ENCODE assay signal across 17 cellular contexts in the genomic region with DNA sequence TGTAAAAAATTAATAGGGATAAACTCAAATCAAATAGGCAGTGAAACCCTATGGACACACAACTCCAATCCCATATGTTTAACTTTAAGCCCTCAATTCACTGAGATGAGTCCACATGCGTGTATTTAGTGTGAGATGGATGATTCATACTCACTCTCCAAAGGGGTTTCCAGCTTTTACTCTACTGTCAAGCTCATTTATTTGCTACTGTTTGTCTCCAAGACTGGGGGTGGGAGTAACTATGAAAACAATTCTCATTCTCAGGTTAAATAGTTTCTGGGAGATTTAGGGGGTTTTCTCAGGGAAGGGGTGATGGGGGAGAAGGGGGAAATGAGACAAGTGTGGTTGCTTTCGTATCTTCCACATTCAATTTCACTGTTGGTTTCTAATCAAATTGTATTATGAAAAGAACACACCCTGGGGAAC. TPM values are rescaled to one million over a fixed set of nuclear protein-coding genes. Genes with fewer than 3 reads are reported as not detected.
A peak's percentile ranks its signal among the peaks of the same experiment; 100 is the strongest.
DNase-seq lines count a peak whose midpoint lies in the region; ATAC-seq and TF ChIP-seq lines count a peak whose summit lies in the region.
"Had no signal": no experiment of that assay in that cellular context is flagged by ENCODE, and none has a peak within 500 bp of the region (broad histone marks: within the 10 kb centered on the region; RNA-seq: fewer than 3 reads in every experiment).

No MANE protein-coding gene starts in this region.

- no peaks in the 10 kb centered on the region for H3K27me3 Mint-ChIP-seq in activated T-cell treated with anti-CD3 and anti-CD28 coated beads, Interleukin-2, amount 50 U/mL, for 4 hours (ENCODE audit: low read depth)

- H3K4me3 ChIP-seq in left lung = no peak overlapping the region
- H3K4me3 ChIP-seq: vagina had no signal

- H3K27ac Mint-ChIP-seq in activated naive CD4-positive, alpha-beta T cell treated with anti-CD3 and anti-CD28 coated beads, Interleukin-2, amount 50 U/mL, for 72 hours = peak overlapping the region; percentile 76 to 81

- DNase-seq in activated T-cell treated with anti-CD3 and anti-CD28 coated beads, Interleukin-2, amount 50 U/mL, for 4 hours = no peak
- DNase-seq in activated T-cell treated with anti-CD3 and anti-CD28 coated beads, Interleukin-2, amount 50 U/mL, for 1 hour = no peak
- DNase-seq in activated naive CD4-positive, alpha-beta T cell treated with anti-CD3 and anti-CD28 coated beads, Interleukin-2, amount 50 U/mL, for 72 hours (ENCODE audit: low spot score in 2 of 2) = no peak
- no peak for DNase-seq in stimulated activated naive CD8-positive, alpha-beta T cell treated with anti-CD3 and anti-CD28 coated beads, Interleukin-15, Interleukin-2, amounts not matched to agents 100 U/mL and 50 U/mL, for 24 hours
- DNase-seq in NCI-H1436 (lab: John Stamatoyannopoulos, UW) (no peak), left lung (no peak)
- no peak for DNase-seq in effector CD4-positive, alpha-beta T cell
- DNase-seq: activated CD4-positive, CD25-positive, alpha-beta regulatory T cell; activated effector memory CD4-positive, alpha-beta T cell treated with anti-CD3 and anti-CD28 coated beads, Interleukin-2, amount 50 U/mL, for 16 hours; effector memory CD4-positive, alpha-beta T cell; NCI-H2029 treated with DMSO at 0.1 percent for 48 hours; NCI-H526; right cardiac atrium; stimulated activated CD4-positive, alpha-beta T cell treated with anti-CD3 and anti-CD28 coated beads, Interleukin-2, amount 100 ng/mL, for 24 hours had no signal

- H3K4me1 ChIP-seq in left lung = peaks cover 0 to 14% of the 10 kb centered on the region in 2 donors

- H3K27me3 ChIP-seq in left lung = no peaks in the 10 kb centered on the region
- H3K27me3 ChIP-seq: vagina had no signal

- intact Hi-C loops in left lung (cut with DNase I) = no loop called here

- peaks cover 59% of the 10 kb centered on the region for H3K4me1 Mint-ChIP-seq in activated T-cell treated with anti-CD3 and anti-CD28 coated beads, Interleukin-2, amount 50 U/mL, for 4 hours (ENCODE audit: low read depth)

- H3K27ac ChIP-seq in left lung = no peak overlapping the region
- H3K27ac ChIP-seq: vagina had no signal

- peak overlapping the region; percentile 91 for H3K4me3 Mint-ChIP-seq in activated T-cell treated with anti-CD3 and anti-CD28 coated beads, Interleukin-2, amount 50 U/mL, for 4 hours

- no peaks in the 10 kb centered on the region for H3K9me3 ChIP-seq in left lung
- H3K9me3 ChIP-seq: vagina had no signal

- no peaks in the 10 kb centered on the region for H3K9me3 Mint-ChIP-seq in activated T-cell treated with anti-CD3 and anti-CD28 coated beads, Interleukin-2, amount 50 U/mL, for 4 hours
- H3K9me3 Mint-ChIP-seq in activated naive CD4-positive, alpha-beta T cell treated with anti-CD3 and anti-CD28 coated beads, Interleukin-2, amount 50 U/mL, for 72 hours = no peaks in the 10 kb centered on the region

- peaks cover 0 to 35% of the 10 kb centered on the region in 2 donors for H3K36me3 ChIP-seq in left lung
- H3K36me3 ChIP-seq: vagina had no signal

- ATAC-seq in activated T-cell treated with anti-CD3 and anti-CD28 coated beads, Interleukin-2, amount 50 U/mL, for 4 hours = peak; percentile 67 to 70
- ATAC-seq in HG02759 (IDR thresholded peaks at IDR 0.05; ENCODE audit: unreplicated experiment) = peak; percentile 27
- ATAC-seq in activated naive CD4-positive, alpha-beta T cell treated with anti-CD3 and anti-CD28 coated beads, Interleukin-2, amount 50 U/mL, for 72 hours = peak; percentile 48 to 81
- peak; percentile 67 for ATAC-seq in stimulated activated naive CD8-positive, alpha-beta T cell treated with anti-CD3 and anti-CD28 coated beads, Interleukin-15, Interleukin-2, amounts not matched to agents 100 U/mL and 50 U/mL, for 24 hours
- ATAC-seq in left lung = no peak
- ATAC-seq: HCT116, right cardiac atrium had no signal

- TF ChIP-seq CTCF in left lung (IDR thresholded peaks at IDR 0.05) = no peak

- H3K36me3 Mint-ChIP-seq in activated T-cell treated with anti-CD3 and anti-CD28 coated beads, Interleukin-2, amount 50 U/mL, for 4 hours (ENCODE audit: insufficient read depth) = peaks cover 7% of the 10 kb centered on the region
- peaks cover 21 to 30% of the 10 kb centered on the region in 2 donors for H3K36me3 Mint-ChIP-seq in activated naive CD4-positive, alpha-beta T cell treated with anti-CD3 and anti-CD28 coated beads, Interleukin-2, amount 50 U/mL, for 72 hours

RNA-seq across cellular contexts. Expression of gene RAB29, which starts 2.7 kb away (rescaled TPM):
- total RNA-seq in activated T-cell treated with anti-CD3 and anti-CD28 coated beads, Interleukin-2, amount 50 U/mL, for 4 hours = 10 to 100 TPM; 14.6 to 23.0 (median 19.0) TPM
- total RNA-seq in activated naive CD4-positive, alpha-beta T cell treated with anti-CD3 and anti-CD28 coated beads, Interleukin-2, amount 50 U/mL, for 72 hours = 10 to 100 TPM; 22.3 to 39.0 TPM
- total RNA-seq in left lung = 10 to 100 TPM; 18.8 to 29.9 TPM

RNA-seq across cellular contexts. Expression of gene NUCKS1, which starts 22.6 kb away (rescaled TPM):
- total RNA-seq in activated T-cell treated with anti-CD3 and anti-CD28 coated beads, Interleukin-2, amount 50 U/mL, for 4 hours = 100 to 1,000 TPM in 1 of 3 donors, 10 to 100 TPM in 2; 84.5 to 107 (median 93.4) TPM
- 100 to 1,000 TPM in 1 of 2 donors, 10 to 100 TPM in 1; 97.1 to 173 TPM for total RNA-seq in activated naive CD4-positive, alpha-beta T cell treated with anti-CD3 and anti-CD28 coated beads, Interleukin-2, amount 50 U/mL, for 72 hours
- total RNA-seq in left lung = 100 to 1,000 TPM; 115 to 147 TPM

RNA-seq across cellular contexts. Expression of gene SLC41A1, which starts 40.4 kb away (rescaled TPM):
- total RNA-seq in activated T-cell treated with anti-CD3 and anti-CD28 coated beads, Interleukin-2, amount 50 U/mL, for 4 hours = 10 to 100 TPM; 32.2 to 36.6 (median 32.4) TPM
- total RNA-seq in activated naive CD4-positive, alpha-beta T cell treated with anti-CD3 and anti-CD28 coated beads, Interleukin-2, amount 50 U/mL, for 72 hours = 10 to 100 TPM; 31.1 to 64.4 TPM
- 10 to 100 TPM; 29.4 to 36.1 TPM for total RNA-seq in left lung
